Comparison of ENCODE assay signal across 25 cellular contexts in genomic region chr16:64990101-64990500, GRCh38.
"Had no signal": no experiment of that assay in that cellular context is flagged by ENCODE, and none has a peak within 500 bp of the region (broad histone marks: within the 10 kb centered on the region; RNA-seq: fewer than 3 reads in every experiment).

No MANE protein-coding gene starts in this region.

- H3K4me3 ChIP-seq: breast epithelium, MG63, SK-N-MC had no signal

- H3K27ac Mint-ChIP-seq: activated CD4-positive, alpha-beta memory T cell treated with anti-CD3 and anti-CD28 coated beads, Interleukin-2, amount 10 ng/mL, durations not matched to agents 7 days and 5 days; activated naive CD4-positive, alpha-beta T cell treated with anti-CD3 and anti-CD28 coated beads, Interleukin-2, amount 10 ng/mL, durations not matched to agents 7 days and 5 days; activated naive CD8-positive, alpha-beta T cell treated with anti-CD3 and anti-CD28 coated beads for 36 hours; activated T-helper 17 cell treated with anti-CD3 and anti-CD28 coated beads, Interleukin-2, amount 50 U/mL, for 72 hours; T-cell had no signal

- H3K27ac ChIP-seq: breast epithelium, KMS-11, VCaP had no signal

- H3K36me3 Mint-ChIP-seq: activated naive CD4-positive, alpha-beta T cell treated with anti-CD3 and anti-CD28 coated beads, Interleukin-2, amount 10 ng/mL, durations not matched to agents 7 days and 5 days; activated naive CD8-positive, alpha-beta T cell treated with anti-CD3 and anti-CD28 coated beads for 36 hours; T-cell had no signal

- H3K36me3 ChIP-seq: breast epithelium, MG63 had no signal

- H3K9me3 ChIP-seq: breast epithelium, MG63 had no signal

- H3K4me3 Mint-ChIP-seq: activated CD4-positive, alpha-beta memory T cell treated with anti-CD3 and anti-CD28 coated beads, Interleukin-2, amount 10 ng/mL, durations not matched to agents 7 days and 5 days; activated naive CD4-positive, alpha-beta T cell treated with anti-CD3 and anti-CD28 coated beads, Interleukin-2, amount 10 ng/mL, durations not matched to agents 7 days and 5 days; activated naive CD8-positive, alpha-beta T cell treated with anti-CD3 and anti-CD28 coated beads for 36 hours; activated T-helper 17 cell treated with anti-CD3 and anti-CD28 coated beads, Interleukin-2, amount 50 U/mL, for 72 hours; T-cell had no signal

- H3K27me3 Mint-ChIP-seq: activated CD4-positive, alpha-beta memory T cell treated with anti-CD3 and anti-CD28 coated beads, Interleukin-2, amount 10 ng/mL, durations not matched to agents 7 days and 5 days; activated naive CD4-positive, alpha-beta T cell treated with anti-CD3 and anti-CD28 coated beads, Interleukin-2, amount 10 ng/mL, durations not matched to agents 7 days and 5 days; activated naive CD8-positive, alpha-beta T cell treated with anti-CD3 and anti-CD28 coated beads for 36 hours; activated T-helper 17 cell treated with anti-CD3 and anti-CD28 coated beads, Interleukin-2, amount 50 U/mL, for 72 hours; T-cell had no signal

- H3K27me3 ChIP-seq: breast epithelium, MG63 had no signal

- H3K4me2 ChIP-seq: KMS-11 had no signal

- H3K4me1 ChIP-seq: breast epithelium had no signal

- DNase-seq: activated CD4-positive, alpha-beta memory T cell treated with anti-CD3 and anti-CD28 coated beads, Interleukin-2, amount 10 ng/mL, durations not matched to agents 7 days and 5 days; activated CD4-positive, alpha-beta T cell treated with anti-CD3 and anti-CD28 coated beads, Interleukin-2, amount 50 U/mL, for 1 hour; activated CD4-positive, CD25-positive, alpha-beta regulatory T cell; activated gamma-delta T cell treated with Interleukin-2 at 50 U/mL for 16 hours; activated naive CD4-positive, alpha-beta T cell treated with anti-CD3 and anti-CD28 coated beads, Interleukin-2, amount 10 ng/mL, durations not matched to agents 7 days and 5 days; activated naive CD8-positive, alpha-beta T cell treated with anti-CD3 and anti-CD28 coated beads for 36 hours; activated T-cell treated with anti-CD3 and anti-CD28 coated beads for 4 hours; activated T-cell treated with anti-CD3 and anti-CD28 coated beads, Interleukin-2, amount 50 U/mL, for 48 hours; central memory CD4-positive, alpha-beta T cell; MG63; MV-4-11; NCI-H1092 treated with DMSO at 0.1 percent for 48 hours; NCI-H1436; NCI-H187; NCI-H2081; NCI-H510A treated with DMSO at 0.1 percent for 48 hours; SIG-M5; T-cell; T-helper 2 cell; T1000 had no signal

- H3K9ac ChIP-seq: KMS-11 had no signal

- H3K4me1 Mint-ChIP-seq: activated CD4-positive, alpha-beta memory T cell treated with anti-CD3 and anti-CD28 coated beads, Interleukin-2, amount 10 ng/mL, durations not matched to agents 7 days and 5 days; activated naive CD4-positive, alpha-beta T cell treated with anti-CD3 and anti-CD28 coated beads, Interleukin-2, amount 10 ng/mL, durations not matched to agents 7 days and 5 days; activated naive CD8-positive, alpha-beta T cell treated with anti-CD3 and anti-CD28 coated beads for 36 hours; activated T-helper 17 cell treated with anti-CD3 and anti-CD28 coated beads, Interleukin-2, amount 50 U/mL, for 72 hours; T-cell had no signal
